ENCODE assay signal across 8 cellular contexts in the genomic region with DNA sequence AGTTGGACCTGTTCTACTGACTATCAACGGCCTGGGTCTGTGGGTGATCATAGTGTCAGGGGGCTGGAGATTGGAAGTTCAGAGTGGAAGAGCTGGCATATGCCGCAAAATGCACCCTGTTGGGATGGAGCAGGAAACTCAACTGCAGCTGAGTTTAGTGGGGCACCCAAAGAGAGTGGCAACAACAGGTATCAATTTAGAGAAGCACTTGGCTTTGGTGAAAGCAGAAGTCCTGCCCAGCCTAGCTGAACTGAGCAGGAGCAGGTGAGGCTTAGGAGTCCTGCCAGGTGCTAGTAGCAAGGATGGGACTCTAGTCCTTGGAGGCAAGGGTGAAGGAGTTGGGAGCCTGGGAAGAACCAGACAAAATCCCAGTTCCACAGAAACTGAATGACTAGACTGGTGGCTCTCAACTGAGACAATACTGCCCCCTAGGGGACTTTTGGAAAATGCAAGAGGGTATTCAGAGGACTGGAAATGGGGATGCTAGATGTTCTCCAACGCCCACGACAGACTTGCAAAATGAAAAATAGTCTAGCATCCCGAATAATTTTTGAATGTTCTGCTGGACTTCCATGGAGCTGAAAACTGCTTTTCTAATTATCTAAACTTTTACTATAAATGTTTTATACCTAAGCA. TPM values are rescaled to one million over a fixed set of nuclear protein-coding genes. Genes with fewer than 3 reads are reported as not detected.
DNase-seq lines count a peak whose midpoint lies in the region; ATAC-seq and TF ChIP-seq lines count a peak whose summit lies in the region.

No MANE protein-coding gene starts in this region.

- TF ChIP-seq CTCF in BJ (IDR thresholded peaks at IDR 0.05; ENCODE audit: insufficient read depth, low read depth, low read length), result peak; percentile 60
- TF ChIP-seq CTCF in NB4 (IDR thresholded peaks at IDR 0.05; ENCODE audit: low read depth, low read length), result peak; percentile 49

- H3K4me3 ChIP-seq in BJ (ENCODE audit: low read depth, low read length) (no peak overlapping the region), NB4 (ENCODE audit: low read depth, low read length) (no peak overlapping the region)

- H3K27me3 ChIP-seq in BJ (ENCODE audit: control insufficient read depth, insufficient read depth, low read length), result no peaks in the 10 kb centered on the region

- H3K36me3 Mint-ChIP-seq in T-cell, result no peaks in the 10 kb centered on the region

- ATAC-seq in GM18868 (IDR thresholded peaks at IDR 0.05; ENCODE audit: unreplicated experiment), result peak; percentile 40
- ATAC-seq in T-cell (replicated peaks in 1 of 4), result peak in 2 of 4 experiments; percentile 47

- CTCF ChIA-PET in BJ (lab: Yijun Ruan, JAX), result interaction anchor here (0.7 to 16.7 kb wide), 24 partner anchors 11 to 498 kb away, joined by 3 to 331 read pairs (median 4); a partner anchor contains a TSS
- CTCF ChIA-PET in T-cell (lab: Charles Lee), result interaction anchor here (0.5 to 8.8 kb wide), 13 partner anchors 9 to 1304 kb away, joined by 3 to 64 read pairs (median 5); no protein-coding TSS in a partner anchor

- no peak for TF ChIP-seq POLR2A in NB4 (IDR thresholded peaks at IDR 0.05; ENCODE audit: extremely low read depth, insufficient read length)

- H3K9me3 Mint-ChIP-seq in T-cell, result no peaks in the 10 kb centered on the region

- no peak overlapping the region for H3K4me3 Mint-ChIP-seq in T-cell

- H3K4me1 Mint-ChIP-seq in T-cell, result peaks cover under 1 to 2% (median under 1%) of the 10 kb centered on the region in 3 donors

- DNase-seq in BJ (ENCODE audit: low read depth), result no peak
- peak; percentile 60 for DNase-seq in NB4 (ENCODE audit: low read depth)
- peak in 23 of 34 experiments; percentile 2 to 49 (median 21) for DNase-seq in T-cell
- DNase-seq in astrocyte of the hippocampus (ENCODE audit: low read depth, low spot score), result peak; percentile 70
- DNase-seq in iPS-NIHi11 (ENCODE audit: low spot score), result peak; percentile 32
- peak; percentile 6 to 21 for DNase-seq in stimulated activated CD4-positive, alpha-beta T cell treated with anti-CD3 and anti-CD28 coated beads, Interleukin-4, amount 100 ng/mL, for 48 hours (ENCODE audit: low read depth in 2 of 2)
- DNase-seq in cortex of kidney (lab: John Stamatoyannopoulos, UW), result no peak

- H3K27me3 Mint-ChIP-seq in T-cell, result peaks cover under 1 to 41% of the 10 kb centered on the region in 2 donors

- no peak overlapping the region for H3K27ac Mint-ChIP-seq in T-cell

- POLR2A ChIA-PET in BJ (lab: Charles Lee), result no interaction called here
- POLR2A ChIA-PET in T-cell (lab: Charles Lee), result no interaction called here

- no peaks in the 10 kb centered on the region for H3K36me3 ChIP-seq in BJ (ENCODE audit: control insufficient read depth, insufficient read depth, low read length)

RNA-seq across cellular contexts. Expression of a gene that starts 49.4 kb away (rescaled TPM):
- polyA plus RNA-seq in BJ (2011; rRNA removed), result 0.16 and 0.18 TPM in 2 replicates
- 0.24 and 0.41 TPM in 2 replicates for polyA minus RNA-seq in BJ (2011; rRNA and poly(A)+ RNA removed)
- total RNA-seq in T-cell, result not detected

Comparison
In these comparisons a context has a peak if more than half of its experiments do, and no peak if none do; other contexts are left out.
1. DNase-seq: peak in NB4 (single experiment), T-cell (23 of 34), astrocyte of the hippocampus (single experiment), iPS-NIHi11 (single experiment) and stimulated activated CD4-positive, alpha-beta T cell treated with anti-CD3 and anti-CD28 coated beads, Interleukin-4, amount 100 ng/mL, for 48 hours (2 of 2); none in BJ (single experiment) and cortex of kidney (single experiment).